In genomic region chr5:98769256-98770157, GRCh38 we compare ENCODE assay signal across 8 cellular contexts. TPM values are rescaled to one million over a fixed set of nuclear protein-coding genes. Genes with fewer than 3 reads are reported as not detected.
DNase-seq lines count a peak whose midpoint lies in the region; ATAC-seq, FAIRE-seq and TF ChIP-seq lines count a peak whose summit lies in the region.

No MANE protein-coding gene starts in this region.

- no peaks in the 10 kb centered on the region for H4K20me1 ChIP-seq in GM12878 (ENCODE audit: control insufficient read depth, insufficient read depth)

- peak overlapping the region; percentile 41 for H3K9ac ChIP-seq in GM12878 (ENCODE audit: control insufficient read depth, insufficient read depth, low read length)
- peak overlapping the region; percentile 18 for H3K9ac ChIP-seq in iPS-15b (ENCODE audit: low read depth, low read length)

- peaks cover 13% of the 10 kb centered on the region for H3K27me3 ChIP-seq in A673 (replicated peaks; ENCODE audit: insufficient read depth, low read depth, low read length, poor library complexity)
- no peaks in the 10 kb centered on the region for H3K27me3 ChIP-seq in Panc1 (ENCODE audit: control insufficient read depth, insufficient read depth, low read length)
- peaks cover 3 to 9% of the 10 kb centered on the region in 2 experiments; a peak in 3 of 4 replicates for H3K27me3 ChIP-seq in GM12878 (replicated peaks in 1 of 2; ENCODE audit: control insufficient read depth in 2 of 2, insufficient read depth in 2 of 2, low read length in 1 of 2)
- peaks cover 28% of the 10 kb centered on the region for H3K27me3 ChIP-seq in iPS-15b (ENCODE audit: control insufficient read depth, insufficient read depth, low read length)
- H3K27me3 ChIP-seq in sigmoid colon, result no peaks in the 10 kb centered on the region

- ATAC-seq in Panc1 (peak; percentile 7; the same call in 1 of the 2 replicates), GM12878 (peak; percentile 4), GM18498 (IDR thresholded peaks at IDR 0.05; ENCODE audit: unreplicated experiment) (no peak), HG03442 (IDR thresholded peaks at IDR 0.05; ENCODE audit: unreplicated experiment) (no peak)

- H3K27ac ChIP-seq in A673 (ENCODE audit: low read depth, low read length, poor library complexity, severe bottlenecking) (peak overlapping the region; percentile 78), Panc1 (ENCODE audit: low read length) (peak overlapping the region; percentile 54; the same call in 1 of the 2 replicates), GM12878 (ENCODE audit: control insufficient read depth, insufficient read depth) (no peak overlapping the region), sigmoid colon (peak overlapping the region; percentile 79 to 97 (median 92))

- FAIRE-seq in GM12891 (lab: Jason Lieb, UNC) (no peak), GM12878 (lab: Jason Lieb, UNC) (no peak)

- DNase-seq in A673 (ENCODE audit: low spot score) (peak; percentile 50), GM12891 (ENCODE audit: insufficient read length, low spot score) (peak; percentile 19), Panc1 (ENCODE audit: low read depth, low spot score) (no peak), GM12878 (ENCODE audit: low read depth, low spot score) (no peak), sigmoid colon (peak; percentile 76)

- TF ChIP-seq POLR2A in GM12891 (IDR thresholded peaks at IDR 0.05; ENCODE audit: low read depth, low read length) (no peak), GM12878 (IDR thresholded peaks at IDR 0.05; ENCODE audit: low read depth, low read length) (no peak), sigmoid colon (IDR thresholded peaks at IDR 0.05) (no peak)

- no peak for TF ChIP-seq RAD21 in GM12878 (IDR thresholded peaks at IDR 0.05; ENCODE audit: insufficient read depth, low read depth, low read length)

- WGBS in GM12878 (ENCODE audit: insufficient coverage, insufficient replicate concordance, low lambda C conversion rate, missing lambda C conversion rate), result under 1% methylated on average over 55 of the region's 59 CpGs
- 1% methylated on average over 59 of the region's 59 CpGs for WGBS in sigmoid colon, 2 donors

- H3K9me3 ChIP-seq in A673 (ENCODE audit: low read depth, low read length, poor library complexity, severe bottlenecking) (no peaks in the 10 kb centered on the region), Panc1 (ENCODE audit: control insufficient read depth, insufficient read depth, low read depth, low read length) (no peaks in the 10 kb centered on the region), GM12878 (replicated peaks; ENCODE audit: control insufficient read depth, insufficient read depth, low read length) (no peaks in the 10 kb centered on the region), iPS-15b (ENCODE audit: control insufficient read depth, insufficient read depth, low read length) (no peaks in the 10 kb centered on the region), sigmoid colon (no peaks in the 10 kb centered on the region)

- TF ChIP-seq CTCF in A673 (conservative IDR thresholded peaks at IDR 0.05; ENCODE audit: low read depth, low read length) (peak; percentile 23; the same call in 1 of the 2 replicates), Panc1 (IDR thresholded peaks at IDR 0.05) (peak; percentile 87), GM12878 (IDR thresholded peaks at IDR 0.05 in 2 of 3, conservative IDR thresholded peaks at IDR 0.05 in 1 of 3; ENCODE audit: control insufficient read depth in 2 of 3, extremely low read depth in 1 of 3, insufficient read depth in 1 of 3, low read depth in 3 of 3, low read length in 3 of 3) (peak in 1 of 3 experiments; percentile 7; a peak in 1 of 6 replicates), sigmoid colon (IDR thresholded peaks at IDR 0.05) (peak in 1 of 4 experiments; percentile 14)

- peak overlapping the region; percentile 92 for H3K4me2 ChIP-seq in GM12878 (ENCODE audit: control insufficient read depth, insufficient read depth)

- peaks cover 12% of the 10 kb centered on the region for H3K4me1 ChIP-seq in A673 (ENCODE audit: insufficient read depth, low read length, poor library complexity, severe bottlenecking)
- peaks cover 12% of the 10 kb centered on the region for H3K4me1 ChIP-seq in Panc1 (ENCODE audit: control insufficient read depth, insufficient read depth, low read length)
- peaks cover 12% of the 10 kb centered on the region for H3K4me1 ChIP-seq in GM12878 (ENCODE audit: control insufficient read depth, insufficient read depth, low read length)
- peaks cover 5% of the 10 kb centered on the region for H3K4me1 ChIP-seq in iPS-15b (ENCODE audit: control insufficient read depth, insufficient read depth, low read length)
- peaks cover 0 to 32% (median 16%) of the 10 kb centered on the region in 4 donors for H3K4me1 ChIP-seq in sigmoid colon

- peak overlapping the region; percentile 81 for H2AFZ ChIP-seq in GM12878 (ENCODE audit: control insufficient read depth, low read depth, low read length)

- POLR2A ChIA-PET in A673 (lab: Charles Lee; ENCODE audit: low non-redundant PET) (no interaction called here), Panc1 (lab: Charles Lee) (no interaction called here), GM12878 (lab: Charles Lee) (no interaction called here)

- BruUV-seq in A673 (replicated peaks; lab: Mats Ljungman, UMichigan) (no TSS peak), Panc1 (replicated peaks; lab: Mats Ljungman, UMichigan) (no TSS peak), GM12878 (replicated peaks; lab: Mats Ljungman, UMichigan) (no TSS peak)

- RAD21 ChIA-PET in GM12878 (lab: Charles Lee; ENCODE audit: unreplicated experiment), result interaction anchor here (0.6 to 2.9 kb wide), 9 partner anchors 9 to 1538 kb away, joined by 3 to 14 read pairs (median 4); no protein-coding TSS in a partner anchor

- SMC1A ChIA-PET in GM12878 (lab: Charles Lee; ENCODE audit: uncharacterized antibody, unreplicated experiment), result interaction anchor here (0.7 to 5.3 kb wide), 11 partner anchors 8 to 1419 kb away, joined by 3 to 24 read pairs (median 5); no protein-coding TSS in a partner anchor

- H3K4me3 ChIP-seq in A673 (ENCODE audit: low read depth, low read length, poor library complexity, severe bottlenecking) (peak overlapping the region; percentile 66), Panc1 (ENCODE audit: low read depth in 2 of 2, low read length in 2 of 2) (peak overlapping the region; percentile 90), GM12878 (peak overlapping the region; percentile 79), iPS-15b (ENCODE audit: low read depth, low read length) (peak overlapping the region; percentile 78), sigmoid colon (peak overlapping the region; percentile 54 to 63 (median 60))

- no peaks in the 10 kb centered on the region for H3K36me3 ChIP-seq in A673 (ENCODE audit: insufficient read depth, low read length, poor library complexity, severe bottlenecking)
- no peaks in the 10 kb centered on the region for H3K36me3 ChIP-seq in Panc1 (ENCODE audit: control insufficient read depth, insufficient read depth, low read length)
- no peaks in the 10 kb centered on the region for H3K36me3 ChIP-seq in GM12878 (ENCODE audit: control insufficient read depth in 2 of 2, insufficient read depth in 2 of 2, low read length in 1 of 2)
- no peaks in the 10 kb centered on the region for H3K36me3 ChIP-seq in iPS-15b (ENCODE audit: control insufficient read depth, insufficient read depth, low read length)
- H3K36me3 ChIP-seq in sigmoid colon, result no peaks in the 10 kb centered on the region

- CTCF ChIA-PET in A673 (lab: Charles Lee), result interaction anchor here (0.9 kb wide), 1 partner anchor 250 kb away, joined by 3 read pairs; no protein-coding TSS in a partner anchor
- CTCF ChIA-PET in Panc1 (lab: Charles Lee), result interaction anchor here (0.7 to 1.2 kb wide), 4 partner anchors 23 to 1341 kb away, joined by 3 to 4 read pairs (median 4); no protein-coding TSS in a partner anchor
- CTCF ChIA-PET in GM12878 (lab: Yijun Ruan, JAX), result interaction anchor here (0.7 to 7.5 kb wide), 39 partner anchors 8 to 1538 kb away, joined by 3 to 104 read pairs (median 4); no protein-coding TSS in a partner anchor

- intact Hi-C loops in A673 (cut with micrococcal nuclease; ENCODE audit: unreplicated experiment) (loop anchor here (2.0 to 5.0 kb wide), 5 partner anchors 158 to 927 kb away; partner anchors contain the start of gene CHD1), Panc1 (cut with micrococcal nuclease; ENCODE audit: unreplicated experiment) (loop anchor here (5.0 to 10.0 kb wide), 4 partner anchors 58 to 1582 kb away; no protein-coding TSS in a partner anchor), GM12878 (cut with micrococcal nuclease; ENCODE audit: unreplicated experiment) (loop anchor here (2.0 to 5.0 kb wide), 8 partner anchors 57 to 1577 kb away; no protein-coding TSS in a partner anchor), sigmoid colon (cut with DNase I) (loop anchor here (5.0 to 10.0 kb wide), 3 partner anchors 158 to 1837 kb away; partner anchors contain the start of gene CHD1)

- in situ Hi-C loops in Panc1 (cut with HindIII; ENCODE audit: low pct_unique_long_range_greater_than_20kb, low sequenced_read_pairs) (no loop called here), GM12878 (cut with MboI) (loop anchor here (10.0 kb wide), 1 partner anchor 265 kb away; no protein-coding TSS in a partner anchor)

- peaks cover 3% of the 10 kb centered on the region for H3K79me2 ChIP-seq in GM12878 (ENCODE audit: control insufficient read depth, insufficient read depth, low read length)

- TF ChIP-seq EP300 in GM12878 (IDR thresholded peaks at IDR 0.05; ENCODE audit: borderline replicate concordance in 1 of 2, control insufficient read depth in 1 of 2, low read depth in 2 of 2, low read length in 2 of 2) (no peak), sigmoid colon (IDR thresholded peaks at IDR 0.05) (no peak)

RNA-seq across cellular contexts. Expression of gene RGMB, which starts 4.0 kb away (rescaled TPM):
- 16.4 and 16.5 TPM in 2 replicates for total RNA-seq in A673 (2021)
- polyA plus RNA-seq in GM12891 (2012; ENCODE audit: low read depth, missing spikeins), result 1.4 TPM
- total RNA-seq in Panc1 (2021; ENCODE audit: unreplicated experiment), result 25.4 TPM
- polyA plus RNA-seq in Panc1 (2012; ENCODE audit: insufficient read length), result 17.0 TPM
- total RNA-seq in GM12878 (2013; cell fraction: nucleolus; rRNA removed), result 11.9 and 12.2 TPM in 2 replicates
- total RNA-seq in GM12878 (2014; rRNA removed), result 11.3 and 11.6 TPM in 2 replicates
- total RNA-seq in GM12878 (2014; rRNA removed; fragmentation: Illumina TruSeq; extraction: Trizol), result 6.9 and 7.4 TPM in 2 replicates
- total RNA-seq in GM12878 (2021), result 15.3 and 15.8 TPM in 2 replicates
- 1.8 TPM for polyA plus RNA-seq in GM12878 (2011; ENCODE audit: low read depth)
- 1.5 and 1.6 TPM in 2 replicates for polyA plus RNA-seq in GM12878 (2011; rRNA removed)
- polyA plus RNA-seq in GM12878 (2011; cell fraction: cytosol; rRNA removed), result 1.6 and 2.1 TPM in 2 replicates
- 3.2 and 3.6 TPM in 2 replicates for polyA plus RNA-seq in GM12878 (2011; cell fraction: nucleus; rRNA removed)
- 3.3 and 4.0 TPM in 2 replicates for polyA plus RNA-seq in GM12878 (2012)
- polyA plus RNA-seq in GM12878 (2014; fragmentation: Illumina TruSeq; extraction: Trizol), result 9.4 and 11.5 TPM in 2 replicates
- 1 to 10 TPM; 1.3 to 2.4 TPM for polyA plus RNA-seq in GM12878 (2014; fragmentation: Nextera tagmentation; extraction: Ambion mirVana)
- polyA plus RNA-seq in GM12878 (2014; rRNA removed), result 7.9 and 10.2 TPM in 2 replicates
- polyA plus RNA-seq in GM12878 (2016; fragmentation: Nextera tagmentation; extraction: Ambion mirVana), result 1 to 10 TPM; 6.9 to 8.2 TPM
- polyA minus RNA-seq in GM12878 (2011; rRNA and poly(A)+ RNA removed), result 2.8 and 4.4 TPM in 2 replicates
- polyA minus RNA-seq in GM12878 (2011; cell fraction: cytosol; rRNA and poly(A)+ RNA removed), result 0.83 and 1.1 TPM in 2 replicates
- polyA minus RNA-seq in GM12878 (2011; cell fraction: nucleus; rRNA and poly(A)+ RNA removed), result 6.4 and 11.5 TPM in 2 replicates
- total RNA-seq in sigmoid colon, result 10 to 100 TPM; 23.3 to 32.1 (median 25.0) TPM
- 10 to 100 TPM in 1 of 3 donors, 1 to 10 TPM in 2; 3.7 to 25.8 (median 6.0) TPM for polyA plus RNA-seq in sigmoid colon

Comparison
In these comparisons a context has a peak if more than half of its experiments do, and no peak if none do; other contexts are left out.
1. DNase-seq: peak in A673 (single experiment), GM12891 (single experiment) and sigmoid colon (single experiment); none in Panc1 (single experiment) and GM12878 (single experiment).
2. ATAC-seq: peak in Panc1 (single experiment) and GM12878 (single experiment); none in GM18498 (single experiment) and HG03442 (single experiment).
3. Peak in every context shown above with its lines, with median percentiles within 50 percentile points of each other: H3K4me3 ChIP-seq.